1 cellular context compared by ENCODE assay signal in genomic region chr22:49656883-49657274, GRCh38.
TF ChIP-seq lines count a peak whose summit lies in the region.

No MANE protein-coding gene starts in this region.

TF ChIP-seq in GM12878, 131 proteins besides CTCF, POLR2A, EP300 and RAD21 (continued from another document):
- TF ChIP-seq ZNF217 (IDR thresholded peaks at IDR 0.05) (peak; percentile 100), RCOR1 (conservative IDR thresholded peaks at IDR 0.05; ENCODE audit: low read depth, low read length) (peak; percentile 93), PML (IDR thresholded peaks at IDR 0.05; ENCODE audit: low read length) (0 out of 2 replicates have a peak, but pooled peaks have one; percentile 24)
TF ChIP-seq in GM12878: peak in this region for 9; not testable (repeated sequence) for 122.
